1 cellular context compared by ENCODE assay signal in genomic region chr17:29003289-29003688, GRCh38.
TF ChIP-seq lines count a peak whose summit lies in the region.

No MANE protein-coding gene starts in this region.

TF ChIP-seq in GM23338, 12 proteins besides CTCF, POLR2A, EP300 and RAD21:
- TF ChIP-seq, protein P1, sequence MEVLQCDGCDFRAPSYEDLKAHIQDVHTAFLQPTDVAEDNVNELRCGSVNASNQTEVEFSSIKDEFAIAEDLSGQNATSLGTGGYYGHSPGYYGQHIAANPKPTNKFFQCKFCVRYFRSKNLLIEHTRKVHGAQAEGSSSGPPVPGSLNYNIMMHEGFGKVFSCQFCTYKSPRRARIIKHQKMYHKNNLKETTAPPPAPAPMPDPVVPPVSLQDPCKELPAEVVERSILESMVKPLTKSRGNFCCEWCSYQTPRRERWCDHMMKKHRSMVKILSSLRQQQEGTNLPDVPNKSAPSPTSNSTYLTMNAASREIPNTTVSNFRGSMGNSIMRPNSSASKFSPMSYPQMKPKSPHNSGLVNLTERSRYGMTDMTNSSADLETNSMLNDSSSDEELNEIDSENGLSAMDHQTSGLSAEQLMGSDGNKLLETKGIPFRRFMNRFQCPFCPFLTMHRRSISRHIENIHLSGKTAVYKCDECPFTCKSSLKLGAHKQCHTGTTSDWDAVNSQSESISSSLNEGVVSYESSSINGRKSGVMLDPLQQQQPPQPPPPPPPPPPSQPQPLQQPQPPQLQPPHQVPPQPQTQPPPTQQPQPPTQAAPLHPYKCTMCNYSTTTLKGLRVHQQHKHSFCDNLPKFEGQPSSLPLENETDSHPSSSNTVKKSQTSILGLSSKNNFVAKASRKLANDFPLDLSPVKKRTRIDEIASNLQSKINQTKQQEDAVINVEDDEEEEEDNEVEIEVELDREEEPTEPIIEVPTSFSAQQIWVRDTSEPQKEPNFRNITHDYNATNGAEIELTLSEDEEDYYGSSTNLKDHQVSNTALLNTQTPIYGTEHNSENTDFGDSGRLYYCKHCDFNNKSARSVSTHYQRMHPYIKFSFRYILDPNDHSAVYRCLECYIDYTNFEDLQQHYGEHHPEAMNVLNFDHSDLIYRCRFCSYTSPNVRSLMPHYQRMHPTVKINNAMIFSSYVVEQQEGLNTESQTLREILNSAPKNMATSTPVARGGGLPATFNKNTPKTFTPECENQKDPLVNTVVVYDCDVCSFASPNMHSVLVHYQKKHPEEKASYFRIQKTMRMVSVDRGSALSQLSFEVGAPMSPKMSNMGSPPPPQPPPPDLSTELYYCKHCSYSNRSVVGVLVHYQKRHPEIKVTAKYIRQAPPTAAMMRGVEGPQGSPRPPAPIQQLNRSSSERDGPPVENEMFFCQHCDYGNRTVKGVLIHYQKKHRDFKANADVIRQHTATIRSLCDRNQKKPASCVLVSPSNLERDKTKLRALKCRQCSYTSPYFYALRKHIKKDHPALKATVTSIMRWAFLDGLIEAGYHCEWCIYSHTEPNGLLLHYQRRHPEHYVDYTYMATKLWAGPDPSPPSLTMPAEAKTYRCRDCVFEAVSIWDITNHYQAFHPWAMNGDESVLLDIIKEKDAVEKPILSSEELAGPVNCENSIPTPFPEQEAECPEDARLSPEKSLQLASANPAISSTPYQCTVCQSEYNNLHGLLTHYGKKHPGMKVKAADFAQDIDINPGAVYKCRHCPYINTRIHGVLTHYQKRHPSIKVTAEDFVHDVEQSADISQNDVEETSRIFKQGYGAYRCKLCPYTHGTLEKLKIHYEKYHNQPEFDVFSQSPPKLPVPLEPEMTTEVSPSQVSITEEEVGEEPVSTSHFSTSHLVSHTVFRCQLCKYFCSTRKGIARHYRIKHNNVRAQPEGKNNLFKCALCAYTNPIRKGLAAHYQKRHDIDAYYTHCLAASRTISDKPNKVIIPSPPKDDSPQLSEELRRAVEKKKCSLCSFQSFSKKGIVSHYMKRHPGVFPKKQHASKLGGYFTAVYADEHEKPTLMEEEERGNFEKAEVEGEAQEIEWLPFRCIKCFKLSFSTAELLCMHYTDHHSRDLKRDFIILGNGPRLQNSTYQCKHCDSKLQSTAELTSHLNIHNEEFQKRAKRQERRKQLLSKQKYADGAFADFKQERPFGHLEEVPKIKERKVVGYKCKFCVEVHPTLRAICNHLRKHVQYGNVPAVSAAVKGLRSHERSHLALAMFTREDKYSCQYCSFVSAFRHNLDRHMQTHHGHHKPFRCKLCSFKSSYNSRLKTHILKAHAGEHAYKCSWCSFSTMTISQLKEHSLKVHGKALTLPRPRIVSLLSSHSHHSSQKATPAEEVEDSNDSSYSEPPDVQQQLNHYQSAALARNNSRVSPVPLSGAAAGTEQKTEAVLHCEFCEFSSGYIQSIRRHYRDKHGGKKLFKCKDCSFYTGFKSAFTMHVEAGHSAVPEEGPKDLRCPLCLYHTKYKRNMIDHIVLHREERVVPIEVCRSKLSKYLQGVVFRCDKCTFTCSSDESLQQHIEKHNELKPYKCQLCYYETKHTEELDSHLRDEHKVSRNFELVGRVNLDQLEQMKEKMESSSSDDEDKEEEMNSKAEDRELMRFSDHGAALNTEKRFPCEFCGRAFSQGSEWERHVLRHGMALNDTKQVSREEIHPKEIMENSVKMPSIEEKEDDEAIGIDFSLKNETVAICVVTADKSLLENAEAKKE (CRISPR knock-in tag; IDR thresholded peaks at IDR 0.05) = no peak
- TF ChIP-seq, protein P2, sequence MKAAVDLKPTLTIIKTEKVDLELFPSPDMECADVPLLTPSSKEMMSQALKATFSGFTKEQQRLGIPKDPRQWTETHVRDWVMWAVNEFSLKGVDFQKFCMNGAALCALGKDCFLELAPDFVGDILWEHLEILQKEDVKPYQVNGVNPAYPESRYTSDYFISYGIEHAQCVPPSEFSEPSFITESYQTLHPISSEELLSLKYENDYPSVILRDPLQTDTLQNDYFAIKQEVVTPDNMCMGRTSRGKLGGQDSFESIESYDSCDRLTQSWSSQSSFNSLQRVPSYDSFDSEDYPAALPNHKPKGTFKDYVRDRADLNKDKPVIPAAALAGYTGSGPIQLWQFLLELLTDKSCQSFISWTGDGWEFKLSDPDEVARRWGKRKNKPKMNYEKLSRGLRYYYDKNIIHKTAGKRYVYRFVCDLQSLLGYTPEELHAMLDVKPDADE (IDR thresholded peaks at IDR 0.05) = no peak
- TF ChIP-seq ZNF114 (CRISPR knock-in tag; IDR thresholded peaks at IDR 0.05) = no peak
- TF ChIP-seq EZH2 (IDR thresholded peaks at IDR 0.05; ENCODE audit: low read depth, unreplicated experiment) = no peak
- TF ChIP-seq, protein P3, sequence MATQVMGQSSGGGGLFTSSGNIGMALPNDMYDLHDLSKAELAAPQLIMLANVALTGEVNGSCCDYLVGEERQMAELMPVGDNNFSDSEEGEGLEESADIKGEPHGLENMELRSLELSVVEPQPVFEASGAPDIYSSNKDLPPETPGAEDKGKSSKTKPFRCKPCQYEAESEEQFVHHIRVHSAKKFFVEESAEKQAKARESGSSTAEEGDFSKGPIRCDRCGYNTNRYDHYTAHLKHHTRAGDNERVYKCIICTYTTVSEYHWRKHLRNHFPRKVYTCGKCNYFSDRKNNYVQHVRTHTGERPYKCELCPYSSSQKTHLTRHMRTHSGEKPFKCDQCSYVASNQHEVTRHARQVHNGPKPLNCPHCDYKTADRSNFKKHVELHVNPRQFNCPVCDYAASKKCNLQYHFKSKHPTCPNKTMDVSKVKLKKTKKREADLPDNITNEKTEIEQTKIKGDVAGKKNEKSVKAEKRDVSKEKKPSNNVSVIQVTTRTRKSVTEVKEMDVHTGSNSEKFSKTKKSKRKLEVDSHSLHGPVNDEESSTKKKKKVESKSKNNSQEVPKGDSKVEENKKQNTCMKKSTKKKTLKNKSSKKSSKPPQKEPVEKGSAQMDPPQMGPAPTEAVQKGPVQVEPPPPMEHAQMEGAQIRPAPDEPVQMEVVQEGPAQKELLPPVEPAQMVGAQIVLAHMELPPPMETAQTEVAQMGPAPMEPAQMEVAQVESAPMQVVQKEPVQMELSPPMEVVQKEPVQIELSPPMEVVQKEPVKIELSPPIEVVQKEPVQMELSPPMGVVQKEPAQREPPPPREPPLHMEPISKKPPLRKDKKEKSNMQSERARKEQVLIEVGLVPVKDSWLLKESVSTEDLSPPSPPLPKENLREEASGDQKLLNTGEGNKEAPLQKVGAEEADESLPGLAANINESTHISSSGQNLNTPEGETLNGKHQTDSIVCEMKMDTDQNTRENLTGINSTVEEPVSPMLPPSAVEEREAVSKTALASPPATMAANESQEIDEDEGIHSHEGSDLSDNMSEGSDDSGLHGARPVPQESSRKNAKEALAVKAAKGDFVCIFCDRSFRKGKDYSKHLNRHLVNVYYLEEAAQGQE (IDR thresholded peaks at IDR 0.05; ENCODE audit: unreplicated experiment) = no peak
- TF ChIP-seq EZH2phosphoT487 (IDR thresholded peaks at IDR 0.05; ENCODE audit: unreplicated experiment) = no peak
TF ChIP-seq in GM23338: peak in this region for 0.
